8 cellular contexts compared by ENCODE assay signal in genomic region chr22:29480512-29481264, GRCh38. TPM values are rescaled to one million over a fixed set of nuclear protein-coding genes. Genes with fewer than 3 reads are reported as not detected.
DNase-seq lines count a peak whose midpoint lies in the region; ATAC-seq and TF ChIP-seq lines count a peak whose summit lies in the region.

No MANE protein-coding gene starts in this region.

- H3K27ac Mint-ChIP-seq in stimulated activated effector memory CD8-positive, alpha-beta T cell treated with anti-CD3 and anti-CD28 coated beads, Interleukin-12 subunit alpha, Interleukin-12 subunit beta, amount 100 ng/mL, for 72 hours, result no peak overlapping the region

- peaks cover 7% of the 10 kb centered on the region for H3K36me3 Mint-ChIP-seq in stimulated activated effector memory CD8-positive, alpha-beta T cell treated with anti-CD3 and anti-CD28 coated beads, Interleukin-12 subunit alpha, Interleukin-12 subunit beta, amount 100 ng/mL, for 72 hours

- no peaks in the 10 kb centered on the region for H3K36me3 ChIP-seq in right lobe of liver

- no peak for TF ChIP-seq POLR2A in right lobe of liver (IDR thresholded peaks at IDR 0.05)

- TF ChIP-seq CTCF in cardiac fibroblast (IDR thresholded peaks at IDR 0.05; ENCODE audit: low read depth, low read length), result no peak
- peak in 1 of 4 donors; percentile 17 for TF ChIP-seq CTCF in right lobe of liver (IDR thresholded peaks at IDR 0.05)

- H3K27ac ChIP-seq in right lobe of liver, result no peak overlapping the region

- whole genome bisulfite sequencing in right lobe of liver (ENCODE audit: insufficient coverage, low coverage, low lambda C conversion rate, missing lambda C conversion rate), result no CpG with 5 or more reads among the region's 107 CpGs

- peak overlapping the region; percentile 59 for H3K4me3 Mint-ChIP-seq in stimulated activated effector memory CD8-positive, alpha-beta T cell treated with anti-CD3 and anti-CD28 coated beads, Interleukin-12 subunit alpha, Interleukin-12 subunit beta, amount 100 ng/mL, for 72 hours

- peak; percentile 14 to 71 (median 58) for ATAC-seq in right lobe of liver
- ATAC-seq in stimulated activated effector memory CD8-positive, alpha-beta T cell treated with anti-CD3 and anti-CD28 coated beads, Interleukin-12 subunit alpha, Interleukin-12 subunit beta, amount 100 ng/mL, for 72 hours, result peak; percentile 83

- H3K4me1 ChIP-seq in right lobe of liver, result peaks cover 0 to 15% (median 0%) of the 10 kb centered on the region in 4 donors

- no peaks in the 10 kb centered on the region for H3K9me3 Mint-ChIP-seq in stimulated activated effector memory CD8-positive, alpha-beta T cell treated with anti-CD3 and anti-CD28 coated beads, Interleukin-12 subunit alpha, Interleukin-12 subunit beta, amount 100 ng/mL, for 72 hours

- intact Hi-C loops in right lobe of liver (cut with DNase I), result no loop called here

- peak overlapping the region in 1 of 2 donors; percentile 11 for H3K4me3 ChIP-seq in cardiac fibroblast (replicated peaks in 1 of 2; ENCODE audit: low read depth in 2 of 2, low read length in 2 of 2)
- peak overlapping the region in 1 of 3 donors; percentile 19 for H3K4me3 ChIP-seq in right lobe of liver

- no peaks in the 10 kb centered on the region for H3K9me3 ChIP-seq in right lobe of liver

- DNase-seq in CD1c-positive myeloid dendritic cell (ENCODE audit: extremely low spot score) (peak; percentile 65), OCI-M2 (lab: John Stamatoyannopoulos, UW; ENCODE audit: unreplicated experiment) (peak; percentile 44), cardiac fibroblast (ENCODE audit: low read depth in 2 of 2) (peak; percentile 12 to 71), right lobe of liver (peak in 1 of 3 donors; percentile 34), KG1 (lab: John Stamatoyannopoulos, UW) (no peak), superior temporal gyrus (ENCODE audit: extremely low spot score) (no peak), SIG-M5 (lab: John Stamatoyannopoulos, UW) (no peak)
- DNase-seq in stimulated activated effector memory CD8-positive, alpha-beta T cell treated with anti-CD3 and anti-CD28 coated beads, Interleukin-12 subunit alpha, Interleukin-12 subunit beta, amount 100 ng/mL, for 72 hours (ENCODE audit: low spot score in 2 of 2), result peak; percentile 23 to 60

- peaks cover 4 to 17% of the 10 kb centered on the region in 2 donors for H3K27me3 ChIP-seq in right lobe of liver

- peaks cover 17% of the 10 kb centered on the region for H3K4me1 Mint-ChIP-seq in stimulated activated effector memory CD8-positive, alpha-beta T cell treated with anti-CD3 and anti-CD28 coated beads, Interleukin-12 subunit alpha, Interleukin-12 subunit beta, amount 100 ng/mL, for 72 hours

RNA-seq across cellular contexts. Expression of gene NEFH, which starts 0.7 kb away (rescaled TPM):
- under 1 TPM in 5 of 6 experiments, not detected in 1; 0.06 to 0.40 (median 0.09) TPM for total RNA-seq in right lobe of liver

RNA-seq across cellular contexts. Expression of gene RFPL1, which starts 42.3 kb away (rescaled TPM):
- total RNA-seq in right lobe of liver, result under 1 TPM in 2 of 6 experiments, not detected in 4; 0.35 to 0.37 TPM

Comparison
In these comparisons a context has a peak if more than half of its experiments do, and no peak if none do; other contexts are left out.
1. DNase-seq: peak in CD1c-positive myeloid dendritic cell (single experiment), OCI-M2 (single experiment), cardiac fibroblast (2 of 2) and stimulated activated effector memory CD8-positive, alpha-beta T cell treated with anti-CD3 and anti-CD28 coated beads, Interleukin-12 subunit alpha, Interleukin-12 subunit beta, amount 100 ng/mL, for 72 hours (2 of 2); none in KG1 (single experiment), superior temporal gyrus (single experiment) and SIG-M5 (single experiment).